1 cellular context compared by ENCODE assay signal in the genomic region with DNA sequence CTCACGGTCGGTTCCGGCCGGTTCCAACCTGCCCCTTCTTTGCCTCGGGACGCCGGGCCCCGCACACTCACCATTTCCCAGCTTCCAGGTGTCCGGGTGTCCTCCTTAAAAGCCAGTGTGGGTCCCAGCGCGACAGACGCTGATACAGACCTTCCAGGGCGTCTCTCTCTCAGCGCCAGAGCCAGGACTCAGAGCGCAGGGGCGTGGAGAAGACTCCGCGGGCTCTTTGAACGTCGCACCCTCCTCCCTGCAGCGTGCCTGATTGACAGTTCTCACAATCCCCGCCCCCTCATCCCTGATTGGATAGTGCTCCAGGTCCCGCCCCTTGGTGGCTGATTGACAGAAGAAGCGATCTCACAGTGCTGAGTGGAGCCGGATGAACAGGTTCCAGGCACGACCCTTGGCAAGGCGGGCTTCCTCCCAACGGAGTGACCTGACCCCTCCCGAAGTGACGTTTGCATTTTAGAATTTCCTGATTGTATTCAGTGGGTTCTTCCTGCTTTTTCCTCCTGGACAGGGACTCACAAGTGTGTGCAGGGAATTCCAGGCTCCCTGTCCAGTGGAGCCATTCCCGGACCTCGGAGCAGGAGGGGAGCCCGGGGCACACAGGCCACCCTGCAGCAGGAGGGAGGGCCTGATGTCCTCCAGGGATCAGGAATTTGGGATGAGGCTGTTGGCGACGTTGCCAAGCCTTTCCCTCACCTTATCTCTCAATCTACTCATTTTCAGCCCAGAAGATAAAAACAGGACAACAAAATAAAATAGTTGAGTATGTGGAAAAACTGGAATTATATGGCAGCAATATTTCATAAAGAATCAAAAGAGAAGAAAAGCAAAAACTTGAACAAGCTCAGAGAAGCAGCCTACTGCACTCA.
TF ChIP-seq lines count a peak whose summit lies in the region.

A gene (minus strand): TSS at position 201 of the 875 bp plus-strand sequence. CDS start 127 bp downstream, at position 74.

TF ChIP-seq in GM12878, 131 proteins besides CTCF, POLR2A, EP300 and RAD21 (continued from another document):
- TF ChIP-seq, protein P1, sequence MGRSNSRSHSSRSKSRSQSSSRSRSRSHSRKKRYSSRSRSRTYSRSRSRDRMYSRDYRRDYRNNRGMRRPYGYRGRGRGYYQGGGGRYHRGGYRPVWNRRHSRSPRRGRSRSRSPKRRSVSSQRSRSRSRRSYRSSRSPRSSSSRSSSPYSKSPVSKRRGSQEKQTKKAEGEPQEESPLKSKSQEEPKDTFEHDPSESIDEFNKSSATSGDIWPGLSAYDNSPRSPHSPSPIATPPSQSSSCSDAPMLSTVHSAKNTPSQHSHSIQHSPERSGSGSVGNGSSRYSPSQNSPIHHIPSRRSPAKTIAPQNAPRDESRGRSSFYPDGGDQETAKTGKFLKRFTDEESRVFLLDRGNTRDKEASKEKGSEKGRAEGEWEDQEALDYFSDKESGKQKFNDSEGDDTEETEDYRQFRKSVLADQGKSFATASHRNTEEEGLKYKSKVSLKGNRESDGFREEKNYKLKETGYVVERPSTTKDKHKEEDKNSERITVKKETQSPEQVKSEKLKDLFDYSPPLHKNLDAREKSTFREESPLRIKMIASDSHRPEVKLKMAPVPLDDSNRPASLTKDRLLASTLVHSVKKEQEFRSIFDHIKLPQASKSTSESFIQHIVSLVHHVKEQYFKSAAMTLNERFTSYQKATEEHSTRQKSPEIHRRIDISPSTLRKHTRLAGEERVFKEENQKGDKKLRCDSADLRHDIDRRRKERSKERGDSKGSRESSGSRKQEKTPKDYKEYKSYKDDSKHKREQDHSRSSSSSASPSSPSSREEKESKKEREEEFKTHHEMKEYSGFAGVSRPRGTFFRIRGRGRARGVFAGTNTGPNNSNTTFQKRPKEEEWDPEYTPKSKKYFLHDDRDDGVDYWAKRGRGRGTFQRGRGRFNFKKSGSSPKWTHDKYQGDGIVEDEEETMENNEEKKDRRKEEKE (IDR thresholded peaks at IDR 0.05): no peak
- TF ChIP-seq, protein P2, sequence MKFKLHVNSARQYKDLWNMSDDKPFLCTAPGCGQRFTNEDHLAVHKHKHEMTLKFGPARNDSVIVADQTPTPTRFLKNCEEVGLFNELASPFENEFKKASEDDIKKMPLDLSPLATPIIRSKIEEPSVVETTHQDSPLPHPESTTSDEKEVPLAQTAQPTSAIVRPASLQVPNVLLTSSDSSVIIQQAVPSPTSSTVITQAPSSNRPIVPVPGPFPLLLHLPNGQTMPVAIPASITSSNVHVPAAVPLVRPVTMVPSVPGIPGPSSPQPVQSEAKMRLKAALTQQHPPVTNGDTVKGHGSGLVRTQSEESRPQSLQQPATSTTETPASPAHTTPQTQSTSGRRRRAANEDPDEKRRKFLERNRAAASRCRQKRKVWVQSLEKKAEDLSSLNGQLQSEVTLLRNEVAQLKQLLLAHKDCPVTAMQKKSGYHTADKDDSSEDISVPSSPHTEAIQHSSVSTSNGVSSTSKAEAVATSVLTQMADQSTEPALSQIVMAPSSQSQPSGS (IDR thresholded peaks at IDR 0.05; ENCODE audit: low read length): no peak
- TF ChIP-seq KLF5 (IDR thresholded peaks at IDR 0.05; ENCODE audit: partially characterized antibody): no peak
- TF ChIP-seq, protein P3, sequence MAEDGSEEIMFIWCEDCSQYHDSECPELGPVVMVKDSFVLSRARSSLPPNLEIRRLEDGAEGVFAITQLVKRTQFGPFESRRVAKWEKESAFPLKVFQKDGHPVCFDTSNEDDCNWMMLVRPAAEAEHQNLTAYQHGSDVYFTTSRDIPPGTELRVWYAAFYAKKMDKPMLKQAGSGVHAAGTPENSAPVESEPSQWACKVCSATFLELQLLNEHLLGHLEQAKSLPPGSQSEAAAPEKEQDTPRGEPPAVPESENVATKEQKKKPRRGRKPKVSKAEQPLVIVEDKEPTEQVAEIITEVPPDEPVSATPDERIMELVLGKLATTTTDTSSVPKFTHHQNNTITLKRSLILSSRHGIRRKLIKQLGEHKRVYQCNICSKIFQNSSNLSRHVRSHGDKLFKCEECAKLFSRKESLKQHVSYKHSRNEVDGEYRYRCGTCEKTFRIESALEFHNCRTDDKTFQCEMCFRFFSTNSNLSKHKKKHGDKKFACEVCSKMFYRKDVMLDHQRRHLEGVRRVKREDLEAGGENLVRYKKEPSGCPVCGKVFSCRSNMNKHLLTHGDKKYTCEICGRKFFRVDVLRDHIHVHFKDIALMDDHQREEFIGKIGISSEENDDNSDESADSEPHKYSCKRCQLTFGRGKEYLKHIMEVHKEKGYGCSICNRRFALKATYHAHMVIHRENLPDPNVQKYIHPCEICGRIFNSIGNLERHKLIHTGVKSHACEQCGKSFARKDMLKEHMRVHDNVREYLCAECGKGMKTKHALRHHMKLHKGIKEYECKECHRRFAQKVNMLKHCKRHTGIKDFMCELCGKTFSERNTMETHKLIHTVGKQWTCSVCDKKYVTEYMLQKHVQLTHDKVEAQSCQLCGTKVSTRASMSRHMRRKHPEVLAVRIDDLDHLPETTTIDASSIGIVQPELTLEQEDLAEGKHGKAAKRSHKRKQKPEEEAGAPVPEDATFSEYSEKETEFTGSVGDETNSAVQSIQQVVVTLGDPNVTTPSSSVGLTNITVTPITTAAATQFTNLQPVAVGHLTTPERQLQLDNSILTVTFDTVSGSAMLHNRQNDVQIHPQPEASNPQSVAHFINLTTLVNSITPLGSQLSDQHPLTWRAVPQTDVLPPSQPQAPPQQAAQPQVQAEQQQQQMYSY (CRISPR knock-in tag; IDR thresholded peaks at IDR 0.05): no peak
- no peak for TF ChIP-seq PAX8 (IDR thresholded peaks at IDR 0.05)
- TF ChIP-seq SMC3 (IDR thresholded peaks at IDR 0.05; ENCODE audit: borderline replicate concordance, low read length): no peak
- TF ChIP-seq CBX5 (IDR thresholded peaks at IDR 0.05; ENCODE audit: low read depth): no peak
TF ChIP-seq in GM12878: peak in this region for 27.
